ENCODE assay signal across 8 cellular contexts in genomic region chr4:184506527-184507121, GRCh38. TPM values are rescaled to one million over a fixed set of nuclear protein-coding genes. Genes with fewer than 3 reads are reported as not detected.
DNase-seq lines count a peak whose midpoint lies in the region; ATAC-seq, FAIRE-seq and TF ChIP-seq lines count a peak whose summit lies in the region.

No MANE protein-coding gene starts in this region.

- no peaks in the 10 kb centered on the region for H3K27me3 ChIP-seq in RWPE2 (ENCODE audit: insufficient read depth, poor library complexity, severe bottlenecking)
- H3K27me3 ChIP-seq in esophagus muscularis mucosa: no peaks in the 10 kb centered on the region
- H3K27me3 ChIP-seq in small intestine (ENCODE audit: control insufficient read depth in 2 of 2, insufficient read depth in 2 of 2, low read length in 2 of 2): no peaks in the 10 kb centered on the region

- H3K4me1 Mint-ChIP-seq in CD14-positive monocyte: peaks cover 47% of the 10 kb centered on the region
- peaks cover 37% of the 10 kb centered on the region for H3K4me1 Mint-ChIP-seq in stimulated activated effector memory CD8-positive, alpha-beta T cell treated with anti-CD3 and anti-CD28 coated beads, Interleukin-12 subunit alpha, Interleukin-12 subunit beta, amount 100 ng/mL, for 72 hours

- H3K36me3 Mint-ChIP-seq in CD14-positive monocyte: peaks cover 0 to 7% of the 10 kb centered on the region in 2 donors
- no peaks in the 10 kb centered on the region for H3K36me3 Mint-ChIP-seq in stimulated activated effector memory CD8-positive, alpha-beta T cell treated with anti-CD3 and anti-CD28 coated beads, Interleukin-12 subunit alpha, Interleukin-12 subunit beta, amount 100 ng/mL, for 72 hours

- no peak for TF ChIP-seq POLR2A in esophagus muscularis mucosa (IDR thresholded peaks at IDR 0.05; ENCODE audit: low read depth)

- H3K4me3 ChIP-seq in RWPE2 (ENCODE audit: severe bottlenecking) (no peak overlapping the region), esophagus muscularis mucosa (no peak overlapping the region), small intestine (ENCODE audit: low read depth in 1 of 2, low read length in 2 of 2) (no peak overlapping the region)

- DNase-seq in CD14-positive monocyte (ENCODE audit: low spot score): peak; percentile 62
- no peak for DNase-seq in RWPE2 (ENCODE audit: low spot score)
- DNase-seq in esophagus muscularis mucosa (ENCODE audit: extremely low spot score): peak; percentile 70
- peak in 1 of 2 donors; percentile 72 for DNase-seq in stimulated activated effector memory CD8-positive, alpha-beta T cell treated with anti-CD3 and anti-CD28 coated beads, Interleukin-12 subunit alpha, Interleukin-12 subunit beta, amount 100 ng/mL, for 72 hours (ENCODE audit: low spot score in 2 of 2)
- DNase-seq in NCI-H1105 treated with DMSO at 0.1 percent for 48 hours (lab: John Stamatoyannopoulos, UW): no peak
- no peak for DNase-seq in small intestine

- 76% methylated on average over 7 of the region's 7 CpGs for WGBS in esophagus muscularis mucosa
- WGBS in small intestine, 3 donors: 81 to 88% (median 82%) methylated on average over 7 of the region's 7 CpGs

- no peak overlapping the region for H3K4me3 Mint-ChIP-seq in CD14-positive monocyte
- peak overlapping the region; percentile 23 for H3K4me3 Mint-ChIP-seq in stimulated activated effector memory CD8-positive, alpha-beta T cell treated with anti-CD3 and anti-CD28 coated beads, Interleukin-12 subunit alpha, Interleukin-12 subunit beta, amount 100 ng/mL, for 72 hours

- no peak for FAIRE-seq in small intestine (lab: Jason Lieb, UNC)

- peak; percentile 52 for TF ChIP-seq CTCF in CD14-positive monocyte (IDR thresholded peaks at IDR 0.05)
- no peak for TF ChIP-seq CTCF in RWPE2 (IDR thresholded peaks at IDR 0.05; ENCODE audit: poor library complexity, severe bottlenecking)
- no peak for TF ChIP-seq CTCF in esophagus muscularis mucosa (IDR thresholded peaks at IDR 0.05)

- TF ChIP-seq EP300 in esophagus muscularis mucosa (IDR thresholded peaks at IDR 0.05): no peak

- H3K27ac Mint-ChIP-seq in CD14-positive monocyte: peak overlapping the region in 2 of 7 donors; percentile 2 to 51
- H3K27ac Mint-ChIP-seq in stimulated activated effector memory CD8-positive, alpha-beta T cell treated with anti-CD3 and anti-CD28 coated beads, Interleukin-12 subunit alpha, Interleukin-12 subunit beta, amount 100 ng/mL, for 72 hours: no peak overlapping the region

- H3K4me1 ChIP-seq in RWPE2 (ENCODE audit: insufficient read depth, poor library complexity, severe bottlenecking) (no peaks in the 10 kb centered on the region), esophagus muscularis mucosa (no peaks in the 10 kb centered on the region), small intestine (ENCODE audit: control insufficient read depth in 2 of 2, insufficient read depth in 1 of 2, low read depth in 1 of 2, low read length in 1 of 2) (no peaks in the 10 kb centered on the region)

- peaks cover 0 to 4% (median 0%) of the 10 kb centered on the region in 3 donors for H3K27me3 Mint-ChIP-seq in CD14-positive monocyte (ENCODE audit: low read depth in 3 of 3)

- H3K36me3 ChIP-seq in RWPE2 (ENCODE audit: low read depth) (no peaks in the 10 kb centered on the region), esophagus muscularis mucosa (no peaks in the 10 kb centered on the region), small intestine (ENCODE audit: control insufficient read depth in 2 of 2, insufficient read depth in 2 of 2, low read length in 2 of 2) (no peaks in the 10 kb centered on the region)

- H3K9me3 ChIP-seq in RWPE2 (ENCODE audit: severe bottlenecking) (no peaks in the 10 kb centered on the region), esophagus muscularis mucosa (peaks cover 0 to 8% (median 0%) of the 10 kb centered on the region in 4 donors), small intestine (ENCODE audit: control insufficient read depth, low read depth) (no peaks in the 10 kb centered on the region)

- H3K9me3 Mint-ChIP-seq in CD14-positive monocyte: peaks cover 0 to 2% (median 0%) of the 10 kb centered on the region in 7 donors
- H3K9me3 Mint-ChIP-seq in stimulated activated effector memory CD8-positive, alpha-beta T cell treated with anti-CD3 and anti-CD28 coated beads, Interleukin-12 subunit alpha, Interleukin-12 subunit beta, amount 100 ng/mL, for 72 hours: no peaks in the 10 kb centered on the region

- intact Hi-C loops in CD14-positive monocyte (cut with micrococcal nuclease): no loop called here
- intact Hi-C loops in esophagus muscularis mucosa (cut with DNase I): no loop called here

- H3K27ac ChIP-seq in RWPE2 (ENCODE audit: poor library complexity, severe bottlenecking) (no peak overlapping the region), esophagus muscularis mucosa (replicated peaks in 1 of 4) (no peak overlapping the region), small intestine (ENCODE audit: low read depth in 1 of 2, low read length in 1 of 2) (no peak overlapping the region)

- peak; percentile 97 for ATAC-seq in GM19035 (IDR thresholded peaks at IDR 0.05; ENCODE audit: unreplicated experiment)
- peak; percentile 98 for ATAC-seq in HG03060 (IDR thresholded peaks at IDR 0.05; ENCODE audit: low read depth, unreplicated experiment)
- peak; percentile 61; the same call in 2 of the 3 replicates for ATAC-seq in RWPE2 (ENCODE audit: low read depth)
- peak; percentile 96 for ATAC-seq in stimulated activated effector memory CD8-positive, alpha-beta T cell treated with anti-CD3 and anti-CD28 coated beads, Interleukin-12 subunit alpha, Interleukin-12 subunit beta, amount 100 ng/mL, for 72 hours

RNA-seq across cellular contexts. Expression of gene IRF2, which starts 32.3 kb away (rescaled TPM):
- polyA plus RNA-seq in CD14-positive monocyte: 10 to 100 TPM; 51.3 to 76.8 TPM
- total RNA-seq in esophagus muscularis mucosa: 10 to 100 TPM; 32.3 to 50.1 (median 36.4) TPM
- 10 to 100 TPM; 23.3 to 36.5 (median 28.9) TPM for polyA plus RNA-seq in small intestine

Comparison
In these comparisons a context has a peak if more than half of its experiments do, and no peak if none do; other contexts are left out.
1. DNase-seq: peak in CD14-positive monocyte (single experiment) and esophagus muscularis mucosa (single experiment); none in RWPE2 (single experiment), NCI-H1105 treated with DMSO at 0.1 percent for 48 hours (single experiment) and small intestine (single experiment).
2. Peak in every context shown above with its lines, with median percentiles within 50 percentile points of each other: ATAC-seq.